In the genomic region with DNA sequence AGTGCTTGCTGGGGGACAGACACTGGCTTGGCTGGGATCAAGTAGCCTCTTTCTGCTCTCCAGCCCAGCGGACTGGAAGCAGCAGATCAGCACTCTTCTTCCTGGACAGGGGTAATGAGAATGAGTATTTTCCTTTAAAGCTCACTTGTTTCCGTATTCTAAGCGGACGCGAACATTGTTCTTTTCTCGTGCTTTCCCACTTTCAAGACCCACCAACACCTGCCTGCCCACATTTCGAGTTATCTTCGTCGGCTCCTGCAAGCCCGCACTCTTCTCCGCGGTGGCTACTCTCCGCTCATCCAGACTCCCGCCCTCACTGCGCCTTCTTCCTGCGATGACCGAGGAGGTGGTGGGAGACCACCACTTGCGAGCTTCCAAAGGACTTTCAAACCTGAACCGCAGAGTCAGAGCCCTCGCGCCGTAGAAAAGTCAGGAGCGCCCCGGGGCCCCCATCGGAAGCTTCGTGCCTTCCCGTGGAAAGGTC, we compare ENCODE assay signal across 8 cellular contexts. TPM values are rescaled to one million over a fixed set of nuclear protein-coding genes. Genes with fewer than 3 reads are reported as not detected.
DNase-seq lines count a peak whose midpoint lies in the region; ATAC-seq and FAIRE-seq lines count a peak whose summit lies in the region.

No MANE protein-coding gene starts in this region.

- peak overlapping the region; percentile 76 for H3K27ac Mint-ChIP-seq in activated CD4-positive, alpha-beta memory T cell treated with anti-CD3 and anti-CD28 coated beads for 36 hours

- peak overlapping the region; percentile 87 to 88 for H3K4me3 ChIP-seq in muscle layer of duodenum (ENCODE audit: low read depth in 1 of 2, low read length in 2 of 2)

- intact Hi-C loops in activated CD4-positive, alpha-beta memory T cell treated with anti-CD3 and anti-CD28 coated beads for 36 hours (cut with micrococcal nuclease): loop anchor here (2.0 kb wide), 2 partner anchors 188 to 356 kb away; a partner anchor contains a TSS

- DNase-seq in NCI-H748 (lab: John Stamatoyannopoulos, UW; ENCODE audit: unreplicated experiment) (peak; percentile 67), NCI-H748 treated with DMSO at 0.1 percent for 48 hours (lab: John Stamatoyannopoulos, UW) (no peak), NCI-H1092 treated with DMSO at 0.1 percent for 48 hours (lab: John Stamatoyannopoulos, UW) (peak; percentile 67), fibroblast of peridontal ligament (ENCODE audit: extremely low read depth) (peak; percentile 59), urothelium cell line (ENCODE audit: low spot score) (peak; percentile 20)
- DNase-seq in activated CD4-positive, alpha-beta memory T cell treated with anti-CD3 and anti-CD28 coated beads for 36 hours: peak; percentile 20

- H3K27me3 Mint-ChIP-seq in activated CD4-positive, alpha-beta memory T cell treated with anti-CD3 and anti-CD28 coated beads for 36 hours: peaks cover 12% of the 10 kb centered on the region

- ATAC-seq in HG03469 (IDR thresholded peaks at IDR 0.05; ENCODE audit: unreplicated experiment): no peak

- FAIRE-seq in urothelium cell line (lab: Jason Lieb, UNC): no peak

- H3K27me3 ChIP-seq in muscle layer of duodenum (ENCODE audit: low read depth, low read length): no peaks in the 10 kb centered on the region

- H3K36me3 ChIP-seq in muscle layer of duodenum (ENCODE audit: control insufficient read depth in 1 of 2, insufficient read depth in 2 of 2, low read length in 2 of 2): no peaks in the 10 kb centered on the region

- H3K4me1 Mint-ChIP-seq in activated CD4-positive, alpha-beta memory T cell treated with anti-CD3 and anti-CD28 coated beads for 36 hours (ENCODE audit: low read depth): peaks cover 26% of the 10 kb centered on the region

- CTCF ChIA-PET in activated CD4-positive, alpha-beta memory T cell treated with anti-CD3 and anti-CD28 coated beads for 36 hours (lab: Charles Lee): interaction anchor here (1.8 to 2.2 kb wide), 2 partner anchors 46 to 187 kb away, joined by 4 to 8 read pairs; no protein-coding TSS in a partner anchor

- peak overlapping the region; percentile 95 for H3K4me3 Mint-ChIP-seq in activated CD4-positive, alpha-beta memory T cell treated with anti-CD3 and anti-CD28 coated beads for 36 hours

- peaks cover 7 to 23% of the 10 kb centered on the region in 2 donors for H3K4me1 ChIP-seq in muscle layer of duodenum (ENCODE audit: control insufficient read depth in 1 of 2, insufficient read depth in 2 of 2, low read length in 2 of 2)

- no peaks in the 10 kb centered on the region for H3K9me3 ChIP-seq in muscle layer of duodenum (ENCODE audit: control insufficient read depth in 1 of 2, low read length in 2 of 2)

- no peaks in the 10 kb centered on the region for H3K36me3 Mint-ChIP-seq in activated CD4-positive, alpha-beta memory T cell treated with anti-CD3 and anti-CD28 coated beads for 36 hours

- peak overlapping the region; percentile 94 for H3K27ac ChIP-seq in muscle layer of duodenum (ENCODE audit: low read length)

- no peaks in the 10 kb centered on the region for H3K9me3 Mint-ChIP-seq in activated CD4-positive, alpha-beta memory T cell treated with anti-CD3 and anti-CD28 coated beads for 36 hours

- POLR2A ChIA-PET in activated CD4-positive, alpha-beta memory T cell treated with anti-CD3 and anti-CD28 coated beads for 36 hours (lab: Charles Lee): interaction anchor here (0.8 to 3.0 kb wide), 3 partner anchors 47 to 468 kb away, joined by 3 to 12 read pairs (median 4); a partner anchor contains a TSS

RNA-seq across cellular contexts. Expression of a gene that starts 1.6 kb away (rescaled TPM):
- 1 to 10 TPM; 2.2 to 2.7 TPM for total RNA-seq in activated CD4-positive, alpha-beta memory T cell treated with anti-CD3 and anti-CD28 coated beads for 36 hours
